ENCODE assay signal across 1 cellular context in genomic region chr2:219509780-219510511, GRCh38.
TF ChIP-seq lines count a peak whose summit lies in the region.

No MANE protein-coding gene starts in this region.

TF ChIP-seq in K562, 482 proteins besides CTCF, POLR2A, EP300 and RAD21 (continued from another document and continues in another):
- TF ChIP-seq MGA (IDR thresholded peaks at IDR 0.05) (peak; percentile 61; the same call in 1 of the 2 replicates), LARP7 (IDR thresholded peaks at IDR 0.05) (peak; percentile 86; the same call in 1 of the 2 replicates), E2F4 (CRISPR knock-in tag; IDR thresholded peaks at IDR 0.05; ENCODE audit: low read depth) (no peak), BDP1 (IDR thresholded peaks at IDR 0.05; ENCODE audit: insufficient read depth, insufficient read length) (no peak), E2F1 (CRISPR knock-in tag; IDR thresholded peaks at IDR 0.05) (no peak), TCFL5 (CRISPR knock-in tag; conservative IDR thresholded peaks at IDR 0.05) (no peak), MYC (IDR thresholded peaks at IDR 0.05; ENCODE audit: low read depth, low read length) (peak; percentile 74), MYC (CRISPR knock-in tag; IDR thresholded peaks at IDR 0.05; ENCODE audit: borderline replicate concordance, low read depth) (no peak), ZBTB5 (IDR thresholded peaks at IDR 0.05) (no peak), BRD9 (IDR thresholded peaks at IDR 0.05; ENCODE audit: low read depth, partially characterized antibody) (peak; percentile 39), ZNF699 (CRISPR knock-in tag; IDR thresholded peaks at IDR 0.05; ENCODE audit: insufficient replicate concordance) (no peak), IRF9 (tag; IDR thresholded peaks at IDR 0.05) (no peak), KDM1A (IDR thresholded peaks at IDR 0.05) (peak; percentile 93), ARID3A (IDR thresholded peaks at IDR 0.05; ENCODE audit: borderline replicate concordance, low read depth, low read length) (peak; percentile 50; the same call in 1 of the 2 replicates), E2F3 (CRISPR knock-in tag; IDR thresholded peaks at IDR 0.05) (no peak), NFXL1 (CRISPR knock-in tag; IDR thresholded peaks at IDR 0.05) (no peak), ZNF253 (CRISPR knock-in tag; conservative IDR thresholded peaks at IDR 0.05) (no peak), POLR2G (IDR thresholded peaks at IDR 0.05; ENCODE audit: low read depth, low read length) (peak; percentile 64), PHB2 (IDR thresholded peaks at IDR 0.05; ENCODE audit: low read depth) (peak; percentile 91), BHLHE40 (IDR thresholded peaks at IDR 0.05; ENCODE audit: low read length) (peak; percentile 77), KHSRP (IDR thresholded peaks at IDR 0.05) (peak; percentile 72), PTBP1 (IDR thresholded peaks at IDR 0.05; ENCODE audit: low read depth, low read length) (no peak), ATF1 (CRISPR knock-in tag; IDR thresholded peaks at IDR 0.05) (no peak), ATF1 (tag; IDR thresholded peaks at IDR 0.05) (peak; percentile 63; the same call in 1 of the 2 replicates), CHD4 (IDR thresholded peaks at IDR 0.05; ENCODE audit: insufficient read depth, insufficient replicate concordance, low read depth, low read length, poor library complexity, severe bottlenecking) (peak; percentile 39), HMG20A (CRISPR knock-in tag; conservative IDR thresholded peaks at IDR 0.05) (no peak), CCNT2 (IDR thresholded peaks at IDR 0.05; ENCODE audit: borderline replicate concordance, extremely low read depth, insufficient read length, low read depth, low read length) (peak; percentile 94), ILF3 (IDR thresholded peaks at IDR 0.05; ENCODE audit: borderline replicate concordance) (no peak), ETV1 (tag; conservative IDR thresholded peaks at IDR 0.05; ENCODE audit: low read depth) (peak; percentile 59), HBP1 (CRISPR knock-in tag; IDR thresholded peaks at IDR 0.05) (0 out of 2 replicates have a peak, but pooled peaks have one; percentile 64), TSC22D4 (tag; IDR thresholded peaks at IDR 0.05) (no peak), KLF1 (tag; IDR thresholded peaks at IDR 0.05) (no peak), RNF219 (CRISPR knock-in tag; IDR thresholded peaks at IDR 0.05) (no peak), ZNF239 (CRISPR knock-in tag; IDR thresholded peaks at IDR 0.05) (no peak), SMC3 (conservative IDR thresholded peaks at IDR 0.05; ENCODE audit: insufficient read depth, low read depth, low read length) (peak; percentile 25; the same call in 1 of the 2 replicates), DIDO1 (tag; IDR thresholded peaks at IDR 0.05; ENCODE audit: low read depth) (no peak), YBX1 (IDR thresholded peaks at IDR 0.05) (no peak), NONO (IDR thresholded peaks at IDR 0.05; ENCODE audit: low read depth in 2 of 2, low read length in 1 of 2) (peak in 1 of 2 experiments; percentile 50; a peak in 1 of 4 replicates)
